ENCODE assay signal across 8 cellular contexts in the genomic region with DNA sequence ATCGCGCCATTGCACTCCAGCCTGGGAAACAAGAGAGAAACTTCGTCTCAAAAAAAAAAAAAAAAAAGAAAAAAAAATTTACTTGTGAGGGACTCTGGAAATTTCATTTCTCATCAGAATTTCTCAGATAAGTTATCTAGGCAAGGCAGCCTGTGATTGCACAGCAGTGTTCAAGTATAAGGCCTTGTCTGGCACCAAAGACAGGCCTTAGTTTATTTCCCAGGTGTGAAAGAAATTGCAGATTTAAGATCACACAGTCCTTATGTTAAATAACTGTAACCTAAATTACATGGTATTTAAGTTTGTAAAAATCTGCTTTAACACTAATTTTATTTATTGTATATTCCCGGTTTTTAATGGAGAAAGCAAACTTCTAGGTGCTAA. TPM values are rescaled to one million over a fixed set of nuclear protein-coding genes. Genes with fewer than 3 reads are reported as not detected.
DNase-seq lines count a peak whose midpoint lies in the region; ATAC-seq and TF ChIP-seq lines count a peak whose summit lies in the region.

No MANE protein-coding gene starts in this region.

- H3K27ac ChIP-seq in lower lobe of right lung (peak overlapping the region; percentile 99), tibial nerve (peak overlapping the region in 3 of 4 donors; percentile 96 to 99 (median 99))

- H3K27ac Mint-ChIP-seq in activated naive CD4-positive, alpha-beta T cell treated with anti-CD3 and anti-CD28 coated beads for 36 hours = peak overlapping the region; percentile 99
- peak overlapping the region; percentile 97 for H3K27ac Mint-ChIP-seq in activated naive CD8-positive, alpha-beta T cell

- peaks cover 26% of the 10 kb centered on the region for H3K4me1 Mint-ChIP-seq in activated naive CD4-positive, alpha-beta T cell treated with anti-CD3 and anti-CD28 coated beads for 36 hours (ENCODE audit: low read depth)
- peaks cover 23% of the 10 kb centered on the region for H3K4me1 Mint-ChIP-seq in activated naive CD8-positive, alpha-beta T cell (ENCODE audit: low read depth)

- no peaks in the 10 kb centered on the region for H3K9me3 Mint-ChIP-seq in activated naive CD4-positive, alpha-beta T cell treated with anti-CD3 and anti-CD28 coated beads for 36 hours
- peaks cover 4% of the 10 kb centered on the region for H3K9me3 Mint-ChIP-seq in activated naive CD8-positive, alpha-beta T cell (ENCODE audit: low read depth)

- no peak for TF ChIP-seq CTCF in lower lobe of right lung (IDR thresholded peaks at IDR 0.05)
- no peak for TF ChIP-seq CTCF in tibial nerve (IDR thresholded peaks at IDR 0.05)

- no peak for TF ChIP-seq POLR2A in tibial nerve (IDR thresholded peaks at IDR 0.05)

- 79 to 81% methylated on average over 4 of the region's 4 CpGs for WGBS in tibial nerve, 2 donors

- H3K4me3 Mint-ChIP-seq in activated naive CD4-positive, alpha-beta T cell treated with anti-CD3 and anti-CD28 coated beads for 36 hours = no peak overlapping the region
- peak overlapping the region; percentile 94 for H3K4me3 Mint-ChIP-seq in activated naive CD8-positive, alpha-beta T cell

- ATAC-seq in lower lobe of right lung = no peak
- ATAC-seq in HG03439 (IDR thresholded peaks at IDR 0.05; ENCODE audit: unreplicated experiment) = no peak
- ATAC-seq in GM21529 (IDR thresholded peaks at IDR 0.05; ENCODE audit: unreplicated experiment) = no peak
- ATAC-seq in activated CD4-positive, CD25-positive, alpha-beta regulatory T cell treated with anti-CD3 and anti-CD28 coated beads, Interleukin-2, amount 50 U/mL, for 24 hours = no peak

- peaks cover 6% of the 10 kb centered on the region for H3K27me3 Mint-ChIP-seq in activated naive CD4-positive, alpha-beta T cell treated with anti-CD3 and anti-CD28 coated beads for 36 hours (ENCODE audit: low read depth)
- H3K27me3 Mint-ChIP-seq in activated naive CD8-positive, alpha-beta T cell = no peaks in the 10 kb centered on the region

- TF ChIP-seq EP300 in tibial nerve (IDR thresholded peaks at IDR 0.05) = no peak

- H3K9me3 ChIP-seq in lower lobe of right lung = no peaks in the 10 kb centered on the region
- H3K9me3 ChIP-seq in tibial nerve = no peaks in the 10 kb centered on the region

- H3K36me3 Mint-ChIP-seq in activated naive CD4-positive, alpha-beta T cell treated with anti-CD3 and anti-CD28 coated beads for 36 hours (ENCODE audit: low read depth) = peaks cover 20% of the 10 kb centered on the region
- H3K36me3 Mint-ChIP-seq in activated naive CD8-positive, alpha-beta T cell = no peaks in the 10 kb centered on the region

- H3K4me1 ChIP-seq in lower lobe of right lung (peaks cover 10% of the 10 kb centered on the region), tibial nerve (peaks cover 0 to 16% (median 4%) of the 10 kb centered on the region in 4 donors)

- H3K27me3 ChIP-seq in lower lobe of right lung (ENCODE audit: low read depth) (no peaks in the 10 kb centered on the region), tibial nerve (no peaks in the 10 kb centered on the region)

- CTCF ChIA-PET in activated naive CD4-positive, alpha-beta T cell treated with anti-CD3 and anti-CD28 coated beads for 36 hours (lab: Charles Lee) = no interaction called here

- peak overlapping the region; percentile 80 for H3K4me3 ChIP-seq in lower lobe of right lung
- no peak overlapping the region for H3K4me3 ChIP-seq in tibial nerve

- DNase-seq in activated naive CD4-positive, alpha-beta T cell treated with anti-CD3 and anti-CD28 coated beads for 36 hours = no peak
- no peak for DNase-seq in activated naive CD4-positive, alpha-beta T cell (lab: John Stamatoyannopoulos, UW)
- DNase-seq in lower lobe of right lung (no peak), tibial nerve (ENCODE audit: low spot score in 2 of 2) (no peak)

- H3K36me3 ChIP-seq in lower lobe of right lung = no peaks in the 10 kb centered on the region
- H3K36me3 ChIP-seq in tibial nerve = no peaks in the 10 kb centered on the region

- intact Hi-C loops in activated naive CD4-positive, alpha-beta T cell treated with anti-CD3 and anti-CD28 coated beads for 36 hours (cut with micrococcal nuclease) = loop anchor here (5.0 to 10.0 kb wide), 3 partner anchors 475 to 1187 kb away; partner anchors contain the start of genes ABT1 and RIPOR2
- intact Hi-C loops in lower lobe of right lung (cut with DNase I) = no loop called here

RNA-seq across cellular contexts. Expression of gene HFE, which starts 34.8 kb away (rescaled TPM):
- 1 to 10 TPM in 1 of 2 experiments, under 1 TPM in 1; 0.57 to 1.4 TPM for total RNA-seq in activated naive CD4-positive, alpha-beta T cell treated with anti-CD3 and anti-CD28 coated beads for 36 hours
- 12.4 TPM for total RNA-seq in lower lobe of right lung
- total RNA-seq in tibial nerve = 10 to 100 TPM in 2 of 4 donors, 1 to 10 TPM in 2; 5.9 to 11.0 (median 9.0) TPM
